Comparison of ENCODE assay signal across 10 cellular contexts in the genomic region with DNA sequence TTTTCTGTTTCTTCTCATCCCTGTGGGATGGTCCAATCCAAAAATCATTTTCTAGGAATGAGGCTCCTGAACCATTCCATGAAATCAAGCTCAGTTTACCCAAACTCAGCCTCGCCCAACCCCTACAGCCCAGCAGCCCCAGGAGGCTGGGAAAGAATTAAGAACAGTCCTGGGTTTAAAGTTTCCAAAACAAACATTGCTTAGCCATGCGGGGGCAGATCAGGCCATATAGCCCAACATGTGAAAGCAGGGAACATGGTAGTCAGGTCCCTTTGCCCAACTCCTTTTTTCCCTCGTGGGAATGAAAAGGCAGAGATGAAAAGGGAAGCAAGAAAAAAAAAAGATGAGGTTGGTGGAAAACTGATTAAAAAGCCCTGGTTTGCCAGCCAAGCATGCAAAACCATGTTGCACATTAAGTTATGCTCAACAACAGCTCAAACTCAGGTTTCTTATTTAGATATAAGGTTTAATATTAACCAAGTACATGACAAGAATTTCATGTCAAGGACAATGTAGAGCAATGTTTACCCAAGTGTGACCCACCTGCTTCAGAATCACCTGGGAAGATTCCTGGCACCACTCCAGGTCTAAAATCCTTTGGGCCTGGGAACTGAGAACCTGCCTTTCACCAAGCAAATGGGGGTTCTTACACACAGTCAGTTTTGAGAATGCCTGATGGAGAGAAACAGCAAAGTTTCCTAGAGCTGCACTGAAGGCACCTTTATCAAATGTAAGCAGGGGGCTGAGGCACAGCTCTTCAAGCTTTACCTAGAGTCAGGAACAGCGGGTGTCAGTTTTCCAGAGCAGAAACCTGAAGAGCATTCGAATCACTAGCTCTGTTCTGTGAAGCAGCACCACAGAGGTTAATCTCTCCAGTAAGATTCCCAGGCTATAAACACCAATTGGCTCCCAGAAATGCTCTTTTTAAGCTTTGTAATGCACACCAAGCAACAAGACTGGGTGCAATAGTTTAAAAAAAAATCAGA. TPM values are rescaled to one million over a fixed set of nuclear protein-coding genes. Genes with fewer than 3 reads are reported as not detected.
A peak's percentile ranks its signal among the peaks of the same experiment; 100 is the strongest.
DNase-seq lines count a peak whose midpoint lies in the region; ATAC-seq and TF ChIP-seq lines count a peak whose summit lies in the region.
"Had no signal": no experiment of that assay in that cellular context is flagged by ENCODE, and none has a peak within 500 bp of the region (broad histone marks: within the 10 kb centered on the region; RNA-seq: fewer than 3 reads in every experiment).

No MANE protein-coding gene starts in this region.

- intact Hi-C loops in thyroid gland (cut with DNase I) = no loop called here

- 45 to 46% methylated on average over 5 of the region's 5 CpGs for WGBS in thyroid gland, 2 donors

- H3K4me3 ChIP-seq in thyroid gland (replicated peaks in 1 of 3) = no peak overlapping the region

- H3K27ac ChIP-seq in thyroid gland = no peak overlapping the region

- H3K4me1 ChIP-seq in thyroid gland = peaks cover 0 to 7% of the 10 kb centered on the region in 2 donors

- TF ChIP-seq POLR2A in thyroid gland (IDR thresholded peaks at IDR 0.05) = no peak

- DNase-seq in NCI-H510A treated with DMSO at 0.1 percent for 48 hours (lab: John Stamatoyannopoulos, UW) (peak; percentile 32), NCI-H510A (lab: John Stamatoyannopoulos, UW) (no peak), NCI-H526 (lab: John Stamatoyannopoulos, UW) (peak; percentile 57 to 78), iPS-NIHi7 (ENCODE audit: extremely low spot score) (peak; percentile 48), thyroid gland (peak; percentile 9)
- DNase-seq in activated naive CD4-positive, alpha-beta T cell treated with Interleukin-2 at 50 U/mL for 16 hours = no peak
- DNase-seq in stimulated activated CD8-positive, alpha-beta memory T cell treated with anti-CD3 and anti-CD28 coated beads, Interleukin-4, amount 100 ng/mL, for 48 hours = no peak
- DNase-seq: activated CD4-positive, alpha-beta T cell treated with anti-CD3 and anti-CD28 coated beads, Interleukin-2, amount 50 U/mL, for 4 hours had no signal

- no peaks in the 10 kb centered on the region for H3K9me3 ChIP-seq in thyroid gland

- H3K36me3 ChIP-seq in thyroid gland = no peaks in the 10 kb centered on the region

- no peak for TF ChIP-seq CTCF in thyroid gland (IDR thresholded peaks at IDR 0.05)

- ATAC-seq in GM18858 (IDR thresholded peaks at IDR 0.05; ENCODE audit: unreplicated experiment) = no peak
- ATAC-seq: stimulated activated memory B cell treated with anti-CD40 and anti-IgM and Interleukin-4, amounts not matched to agents 10 μg/mL and 1 μg/mL and 100 μg/mL, for 72 hours had no signal

- no peaks in the 10 kb centered on the region for H3K27me3 ChIP-seq in thyroid gland

RNA-seq across cellular contexts. Expression of gene FREM1, which starts 1.7 kb away (rescaled TPM):
- 1 to 10 TPM in 3 of 4 donors, under 1 TPM in 1; 0.68 to 3.4 (median 1.7) TPM for total RNA-seq in thyroid gland

Comparison
In these comparisons a context has a peak if more than half of its experiments do, and no peak if none do; other contexts are left out.
1. DNase-seq: peak in NCI-H510A treated with DMSO at 0.1 percent for 48 hours (single experiment), NCI-H526 (2 of 2), iPS-NIHi7 (single experiment) and thyroid gland (2 of 2); none in NCI-H510A (single experiment), activated naive CD4-positive, alpha-beta T cell treated with Interleukin-2 at 50 U/mL for 16 hours (single experiment) and stimulated activated CD8-positive, alpha-beta memory T cell treated with anti-CD3 and anti-CD28 coated beads, Interleukin-4, amount 100 ng/mL, for 48 hours (single experiment).